In the genomic region with DNA sequence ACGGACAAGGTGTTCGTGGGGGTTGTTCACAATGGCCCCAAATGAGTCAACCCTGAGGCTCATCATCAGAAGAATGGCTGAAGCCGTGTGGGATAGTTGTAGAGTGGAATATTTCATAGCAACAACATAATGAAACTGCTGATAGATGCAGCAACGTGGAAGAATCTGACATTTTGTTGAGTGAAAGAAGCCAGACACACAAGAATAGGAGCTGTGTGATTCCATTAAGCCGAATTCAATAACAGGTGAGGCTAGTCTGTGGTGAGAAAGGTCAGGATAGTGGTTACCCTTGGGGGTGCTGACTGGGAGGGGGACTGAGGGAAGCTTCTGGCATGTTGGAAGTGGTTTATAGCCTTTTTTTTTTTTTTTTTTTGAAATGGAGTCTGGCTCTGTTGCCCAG, we compare ENCODE assay signal across 19 cellular contexts.
"Had no signal": no experiment of that assay in that cellular context is flagged by ENCODE, and none has a peak within 500 bp of the region (broad histone marks: within the 10 kb centered on the region; RNA-seq: fewer than 3 reads in every experiment).

No MANE protein-coding gene starts in this region.

- H3K36me3 ChIP-seq: esophagus muscularis mucosa, gastrocnemius medialis, sigmoid colon, spleen, thoracic aorta had no signal

- H3K4me3 Mint-ChIP-seq: activated naive CD4-positive, alpha-beta T cell treated with anti-CD3 and anti-CD28 coated beads, Interleukin-2, amount 10 ng/mL, durations not matched to agents 7 days and 5 days; activated T-cell treated with anti-CD3 and anti-CD28 coated beads, Interleukin-2, amount 50 U/mL, for 4 hours; T-cell; T-helper 2 cell treated with Interferon-gamma antibody and Interleukin-4, amounts not matched to agents 5 μg/mL and 100 μg/mL, for 36 hours; WTC11 had no signal

- H3K27ac ChIP-seq: body of pancreas, dorsolateral prefrontal cortex, gastrocnemius medialis, sigmoid colon, spleen had no signal

- H3K36me3 Mint-ChIP-seq: activated naive CD4-positive, alpha-beta T cell treated with anti-CD3 and anti-CD28 coated beads, Interleukin-2, amount 10 ng/mL, durations not matched to agents 7 days and 5 days; T-cell; WTC11 had no signal

- H3K9me3 Mint-ChIP-seq: activated naive CD4-positive, alpha-beta T cell treated with anti-CD3 and anti-CD28 coated beads, Interleukin-2, amount 10 ng/mL, durations not matched to agents 7 days and 5 days; activated T-cell treated with anti-CD3 and anti-CD28 coated beads, Interleukin-2, amount 50 U/mL, for 4 hours; T-cell; T-helper 2 cell treated with Interferon-gamma antibody and Interleukin-4, amounts not matched to agents 5 μg/mL and 100 μg/mL, for 36 hours; WTC11 had no signal

- H3K4me3 ChIP-seq: body of pancreas, dorsolateral prefrontal cortex, esophagus muscularis mucosa, gastrocnemius medialis, sigmoid colon, spleen, thoracic aorta had no signal

- DNase-seq: activated CD8-positive, alpha-beta memory T cell treated with anti-CD3 and anti-CD28 coated beads for 24 hours; activated CD8-positive, alpha-beta memory T cell treated with anti-CD3 and anti-CD28 coated beads, Interleukin-2, amount 50 U/mL, for 4 hours; activated naive CD4-positive, alpha-beta T cell treated with anti-CD3 and anti-CD28 coated beads, Interleukin-2, amount 10 ng/mL, durations not matched to agents 7 days and 5 days; activated T-cell treated with anti-CD3 and anti-CD28 coated beads, Interleukin-2, amount 50 U/mL, for 4 hours; body of pancreas; central memory CD4-positive, alpha-beta T cell; gastrocnemius medialis; hypothalamus; occipital lobe; stimulated activated CD4-positive, alpha-beta T cell treated with anti-CD3 and anti-CD28 coated beads, Interleukin-4, amount 100 ng/mL, for 24 hours; stimulated activated naive CD4-positive, alpha-beta T cell treated with Interleukin-2 at 50 U/mL for 16 hours; T-cell had no signal

- H3K27me3 ChIP-seq: body of pancreas, dorsolateral prefrontal cortex, esophagus muscularis mucosa, gastrocnemius medialis, sigmoid colon had no signal

- H3K27ac Mint-ChIP-seq: activated naive CD4-positive, alpha-beta T cell treated with anti-CD3 and anti-CD28 coated beads, Interleukin-2, amount 10 ng/mL, durations not matched to agents 7 days and 5 days; T-cell; T-helper 2 cell treated with Interferon-gamma antibody and Interleukin-4, amounts not matched to agents 5 μg/mL and 100 μg/mL, for 36 hours; WTC11 had no signal

- H3K9me3 ChIP-seq: body of pancreas, esophagus muscularis mucosa, gastrocnemius medialis, sigmoid colon, spleen, thoracic aorta had no signal

- ATAC-seq: activated T-cell treated with anti-CD3 and anti-CD28 coated beads, Interleukin-2, amount 50 U/mL, for 4 hours; body of pancreas; gastrocnemius medialis; T-cell; WTC11 had no signal
